In the genomic region with DNA sequence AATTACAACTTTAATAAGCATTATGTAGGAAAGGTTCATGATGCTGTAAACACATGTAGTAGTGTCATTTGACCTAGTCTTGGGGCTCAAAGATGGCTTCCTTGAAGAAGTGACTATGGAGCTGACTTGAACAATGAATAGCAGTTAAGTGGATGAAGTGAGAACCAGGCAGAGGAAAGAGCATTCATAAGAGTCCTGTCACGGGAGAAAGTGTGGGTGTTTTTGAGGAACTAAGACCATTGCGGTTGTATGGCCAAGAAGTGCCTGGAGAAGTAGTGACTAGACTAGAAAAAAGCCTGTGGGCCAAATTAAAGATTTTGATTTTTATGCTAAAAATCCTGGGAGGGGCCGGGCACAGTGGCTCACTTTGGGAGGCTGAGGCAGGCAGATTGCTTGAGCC, we compare ENCODE assay signal across 10 cellular contexts. TPM values are rescaled to one million over a fixed set of nuclear protein-coding genes. Genes with fewer than 3 reads are reported as not detected.
DNase-seq lines count a peak whose midpoint lies in the region; ATAC-seq and TF ChIP-seq lines count a peak whose summit lies in the region.
"Had no signal": no experiment of that assay in that cellular context is flagged by ENCODE, and none has a peak within 500 bp of the region (broad histone marks: within the 10 kb centered on the region; RNA-seq: fewer than 3 reads in every experiment).

No MANE protein-coding gene starts in this region.

- no peaks in the 10 kb centered on the region for H3K9me3 ChIP-seq in right atrium auricular region
- H3K9me3 ChIP-seq: stomach had no signal

- intact Hi-C loops in Right ventricle myocardium superior (cut with DNase I), result no loop called here

- no peak overlapping the region for H3K4me3 ChIP-seq in right atrium auricular region
- H3K4me3 ChIP-seq: stomach had no signal

- no peak overlapping the region for H3K27ac ChIP-seq in right atrium auricular region
- H3K27ac ChIP-seq: stomach had no signal

- peaks cover 4 to 7% of the 10 kb centered on the region in 2 donors for H3K9me3 Mint-ChIP-seq in stimulated activated naive B cell treated with anti-CD40 and anti-IgM and Interleukin-4, amounts not matched to agents 10 μg/mL and 1 μg/mL and 100 μg/mL, for 72 hours
- no peaks in the 10 kb centered on the region for H3K9me3 Mint-ChIP-seq in activated naive CD4-positive, alpha-beta T cell treated with anti-CD3 and anti-CD28 coated beads, Interleukin-2, amount 10 ng/mL, durations not matched to agents 7 days and 5 days

- H3K4me1 Mint-ChIP-seq in stimulated activated naive B cell treated with anti-CD40 and anti-IgM and Interleukin-4, amounts not matched to agents 10 μg/mL and 1 μg/mL and 100 μg/mL, for 72 hours, result peaks cover 36 to 71% of the 10 kb centered on the region in 2 donors
- peaks cover 3% of the 10 kb centered on the region for H3K4me1 Mint-ChIP-seq in activated naive CD4-positive, alpha-beta T cell treated with anti-CD3 and anti-CD28 coated beads, Interleukin-2, amount 10 ng/mL, durations not matched to agents 7 days and 5 days

- H3K36me3 Mint-ChIP-seq in stimulated activated naive B cell treated with anti-CD40 and anti-IgM and Interleukin-4, amounts not matched to agents 10 μg/mL and 1 μg/mL and 100 μg/mL, for 72 hours, result peaks cover 44 to 56% of the 10 kb centered on the region in 2 donors
- peaks cover 5% of the 10 kb centered on the region for H3K36me3 Mint-ChIP-seq in activated naive CD4-positive, alpha-beta T cell treated with anti-CD3 and anti-CD28 coated beads, Interleukin-2, amount 10 ng/mL, durations not matched to agents 7 days and 5 days

- no peaks in the 10 kb centered on the region for H3K27me3 ChIP-seq in right atrium auricular region
- H3K27me3 ChIP-seq: stomach had no signal

- H3K4me3 Mint-ChIP-seq in stimulated activated naive B cell treated with anti-CD40 and anti-IgM and Interleukin-4, amounts not matched to agents 10 μg/mL and 1 μg/mL and 100 μg/mL, for 72 hours, result peak overlapping the region; percentile 23 to 62
- H3K4me3 Mint-ChIP-seq in activated naive CD4-positive, alpha-beta T cell treated with anti-CD3 and anti-CD28 coated beads, Interleukin-2, amount 10 ng/mL, durations not matched to agents 7 days and 5 days, result no peak overlapping the region

- TF ChIP-seq CTCF in right atrium auricular region (IDR thresholded peaks at IDR 0.05), result no peak

- H3K4me1 ChIP-seq in right atrium auricular region, result peaks cover 0 to 4% of the 10 kb centered on the region in 2 donors

- CTCF ChIA-PET in activated naive CD4-positive, alpha-beta T cell treated with anti-CD3 and anti-CD28 coated beads, Interleukin-2, amount 10 ng/mL, durations not matched to agents 7 days and 5 days (lab: Charles Lee), result interaction anchor here (0.8 kb wide), 1 partner anchor 106 kb away, joined by 3 read pairs; no protein-coding TSS in a partner anchor

- DNase-seq in Right ventricle myocardium superior (no peak), right atrium auricular region (ENCODE audit: low spot score) (no peak), NOMO-1 treated with DMSO at 0.1 percent for 48 hours (lab: John Stamatoyannopoulos, UW; ENCODE audit: unreplicated experiment) (peak; percentile 97), T-helper 9 cell (no peak)
- peak; percentile 72 for DNase-seq in stimulated activated naive B cell treated with anti-CD40 and anti-IgM and Interleukin-4, amounts not matched to agents 10 μg/mL and 1 μg/mL and 100 μg/mL, for 72 hours
- no peak for DNase-seq in activated naive CD4-positive, alpha-beta T cell treated with anti-CD3 and anti-CD28 coated beads, Interleukin-2, amount 10 ng/mL, durations not matched to agents 7 days and 5 days
- no peak for DNase-seq in stimulated activated CD4-positive, alpha-beta T cell treated with anti-CD3 and anti-CD28 coated beads, Interleukin-4, amount 100 ng/mL, for 24 hours
- DNase-seq: cortex of kidney, stomach had no signal

- peaks cover 4% of the 10 kb centered on the region for H3K36me3 ChIP-seq in right atrium auricular region

- H3K27me3 Mint-ChIP-seq in stimulated activated naive B cell treated with anti-CD40 and anti-IgM and Interleukin-4, amounts not matched to agents 10 μg/mL and 1 μg/mL and 100 μg/mL, for 72 hours, result no peaks in the 10 kb centered on the region
- no peaks in the 10 kb centered on the region for H3K27me3 Mint-ChIP-seq in activated naive CD4-positive, alpha-beta T cell treated with anti-CD3 and anti-CD28 coated beads, Interleukin-2, amount 10 ng/mL, durations not matched to agents 7 days and 5 days

- H3K27ac Mint-ChIP-seq in stimulated activated naive B cell treated with anti-CD40 and anti-IgM and Interleukin-4, amounts not matched to agents 10 μg/mL and 1 μg/mL and 100 μg/mL, for 72 hours, result peak overlapping the region; percentile 89
- no peak overlapping the region for H3K27ac Mint-ChIP-seq in activated naive CD4-positive, alpha-beta T cell treated with anti-CD3 and anti-CD28 coated beads, Interleukin-2, amount 10 ng/mL, durations not matched to agents 7 days and 5 days

- ATAC-seq in Right ventricle myocardium superior (ENCODE audit: poor library complexity) (peak; percentile 22), HG02852 (IDR thresholded peaks at IDR 0.05; ENCODE audit: unreplicated experiment) (peak; percentile 76)
- peak; percentile 90 to 92 for ATAC-seq in stimulated activated naive B cell treated with anti-CD40 and anti-IgM and Interleukin-4, amounts not matched to agents 10 μg/mL and 1 μg/mL and 100 μg/mL, for 72 hours (replicated peaks)

RNA-seq across cellular contexts. Expression of a gene that starts 7.2 kb away (rescaled TPM):
- total RNA-seq in Right ventricle myocardium superior (3.7 TPM), right atrium auricular region (1 to 10 TPM in 1 of 2 donors, under 1 TPM in 1; 0.59 to 3.0 TPM)

Comparison
In these comparisons a context has a peak if more than half of its experiments do, and no peak if none do; other contexts are left out.
1. ATAC-seq: peak in every context shown above with its lines; median percentile 91 in stimulated activated naive B cell treated with anti-CD40 and anti-IgM and Interleukin-4, amounts not matched to agents 10 μg/mL and 1 μg/mL and 100 μg/mL, for 72 hours; 76 in HG02852; 22 in Right ventricle myocardium superior.
2. DNase-seq: peak in NOMO-1 treated with DMSO at 0.1 percent for 48 hours (single experiment) and stimulated activated naive B cell treated with anti-CD40 and anti-IgM and Interleukin-4, amounts not matched to agents 10 μg/mL and 1 μg/mL and 100 μg/mL, for 72 hours (single experiment); none in Right ventricle myocardium superior (single experiment), right atrium auricular region (single experiment), T-helper 9 cell (single experiment), activated naive CD4-positive, alpha-beta T cell treated with anti-CD3 and anti-CD28 coated beads, Interleukin-2, amount 10 ng/mL, durations not matched to agents 7 days and 5 days (single experiment) and stimulated activated CD4-positive, alpha-beta T cell treated with anti-CD3 and anti-CD28 coated beads, Interleukin-4, amount 100 ng/mL, for 24 hours (single experiment).